Comparison of ENCODE assay signal across 10 cellular contexts in the genomic region with DNA sequence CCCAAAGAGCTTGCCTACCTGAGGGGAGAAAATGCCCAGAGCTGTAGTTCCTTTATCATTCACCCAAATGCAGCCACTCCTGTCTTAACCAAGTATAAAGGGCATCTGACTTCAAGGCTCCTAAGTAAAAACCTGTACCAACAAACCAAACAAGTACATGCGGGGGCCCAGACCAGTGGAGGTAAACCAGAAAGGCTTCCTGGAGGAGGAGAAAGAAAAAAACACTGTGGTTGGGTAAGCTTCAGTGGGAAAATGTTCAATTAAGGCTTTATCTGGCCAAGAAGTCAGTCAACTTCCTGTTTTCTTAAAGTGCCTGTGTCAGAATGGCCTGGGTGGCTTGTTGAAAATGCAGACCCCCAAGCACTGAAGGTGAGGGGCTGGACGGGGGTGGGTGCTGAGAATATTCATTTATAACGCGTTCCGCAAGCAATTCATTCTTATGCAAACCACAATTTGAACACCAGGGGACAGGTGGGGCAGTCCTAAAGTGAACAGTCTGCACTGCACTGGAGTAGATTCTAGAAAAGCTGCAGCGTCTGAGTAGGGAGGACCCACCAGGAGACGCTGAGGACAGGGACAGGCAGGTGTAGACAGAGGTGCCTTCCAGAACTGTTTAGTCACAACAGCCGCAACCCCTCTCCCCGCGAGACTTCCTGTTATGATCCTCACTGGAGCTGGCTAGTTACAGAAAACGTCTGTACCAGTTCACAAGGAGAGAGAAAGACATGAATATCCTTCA.
DNase-seq lines count a peak whose midpoint lies in the region; ATAC-seq and TF ChIP-seq lines count a peak whose summit lies in the region.
"Had no signal": no experiment of that assay in that cellular context is flagged by ENCODE, and none has a peak within 500 bp of the region (broad histone marks: within the 10 kb centered on the region; RNA-seq: fewer than 3 reads in every experiment).

No MANE protein-coding gene starts in this region.

- H3K9me3 ChIP-seq in adipocyte (ENCODE audit: control insufficient read depth, low read length): no peaks in the 10 kb centered on the region

- H3K4me1 Mint-ChIP-seq in neural crest cell: peaks cover 38% of the 10 kb centered on the region

- no peak overlapping the region for H3K4me3 ChIP-seq in adipocyte (ENCODE audit: low read length)

- no peak for ATAC-seq in HG03378 (IDR thresholded peaks at IDR 0.05; ENCODE audit: unreplicated experiment)

- H3K27me3 ChIP-seq in adipocyte (replicated peaks; ENCODE audit: control insufficient read depth, insufficient read depth, low read length): no peaks in the 10 kb centered on the region

- H3K27me3 Mint-ChIP-seq in neural crest cell (ENCODE audit: low read depth): peaks cover 57% of the 10 kb centered on the region

- H3K9me3 Mint-ChIP-seq in neural crest cell: no peaks in the 10 kb centered on the region
- H3K9me3 Mint-ChIP-seq: memory B cell had no signal

- no peaks in the 10 kb centered on the region for H3K36me3 ChIP-seq in adipocyte (ENCODE audit: control insufficient read depth, insufficient read depth, low read length, severe bottlenecking)

- peaks cover 4% of the 10 kb centered on the region for H3K36me3 Mint-ChIP-seq in neural crest cell (ENCODE audit: low read depth)
- H3K36me3 Mint-ChIP-seq: memory B cell had no signal

- peak; percentile 12 for DNase-seq in DMS 273 (lab: John Stamatoyannopoulos, UW; ENCODE audit: unreplicated experiment)
- no peak for DNase-seq in DMS 273 treated with DMSO at 0.1 percent for 48 hours (lab: John Stamatoyannopoulos, UW)
- peak; percentile 52 for DNase-seq in NCI-H2029 (lab: John Stamatoyannopoulos, UW)
- DNase-seq in adipocyte (ENCODE audit: low read depth): peak; percentile 15
- no peak for DNase-seq in neural crest cell (ENCODE audit: low read depth, low spot score)
- DNase-seq in GM19240 (ENCODE audit: insufficient read length, low spot score): no peak
- no peak for DNase-seq in anterior cingulate cortex (lab: John Stamatoyannopoulos, UW)
- DNase-seq: 8988T had no signal

- H3K27ac Mint-ChIP-seq in neural crest cell (ENCODE audit: unreplicated experiment): peak overlapping the region; percentile 43
- H3K27ac Mint-ChIP-seq: memory B cell had no signal

- no peak overlapping the region for H3K9ac ChIP-seq in adipocyte (ENCODE audit: low read length)

- peak; percentile 32 for TF ChIP-seq CTCF in neural crest cell (conservative IDR thresholded peaks at IDR 0.05)

- peak overlapping the region; percentile 71 for H3K4me3 Mint-ChIP-seq in neural crest cell
- H3K4me3 Mint-ChIP-seq: memory B cell had no signal

- H3K4me1 ChIP-seq in adipocyte (ENCODE audit: control insufficient read depth, insufficient read depth, low read length): peaks cover 9% of the 10 kb centered on the region

Comparison
In these comparisons a context has a peak if more than half of its experiments do, and no peak if none do; other contexts are left out.
1. DNase-seq: peak in DMS 273 (single experiment), NCI-H2029 (single experiment) and adipocyte (single experiment); none in DMS 273 treated with DMSO at 0.1 percent for 48 hours (single experiment), neural crest cell (single experiment), GM19240 (single experiment) and anterior cingulate cortex (0 of 58).